ENCODE assay signal across 26 cellular contexts in genomic region chr21:18449586-18449985, GRCh38. TPM values are rescaled to one million over a fixed set of nuclear protein-coding genes. Genes with fewer than 3 reads are reported as not detected.
DNase-seq lines count a peak whose midpoint lies in the region; FAIRE-seq and TF ChIP-seq lines count a peak whose summit lies in the region.
"Had no signal": no experiment of that assay in that cellular context is flagged by ENCODE, and none has a peak within 500 bp of the region (broad histone marks: within the 10 kb centered on the region; RNA-seq: fewer than 3 reads in every experiment).

No MANE protein-coding gene starts in this region.

- no peak overlapping the region for H3K27ac Mint-ChIP-seq in MCF 10A (ENCODE audit: low read depth, unreplicated experiment)
- H3K27ac Mint-ChIP-seq: activated CD4-positive, alpha-beta T cell treated with anti-CD3 and anti-CD28 coated beads, Interleukin-2, amount 10 ng/mL, durations not matched to agents 7 days and 5 days; activated naive CD4-positive, alpha-beta T cell treated with anti-CD3 and anti-CD28 coated beads, Interleukin-2, amount 50 U/mL, for 24 hours; activated T-helper 1 cell treated with anti-CD3 and anti-CD28 coated beads, Interleukin-12 subunit alpha, Interleukin-12 subunit beta, Interleukin-2, Interleukin-4 antibody, amounts not matched to agents 30 ng/mL and 10 ng/mL and 1 ng/mL, durations not matched to agents 14 hours and 24 hours and 36 hours; CD4-positive, CD25-positive, alpha-beta regulatory T cell; naive thymus-derived CD8-positive, alpha-beta T cell; T-helper 2 cell treated with Interferon-gamma antibody and Interleukin-4, amounts not matched to agents 5 μg/mL and 100 μg/mL, for 36 hours had no signal

- no TSS peak for BruUV-seq in MCF 10A (replicated peaks; lab: Mats Ljungman, UMichigan)

- TF ChIP-seq CTCF in foreskin fibroblast (IDR thresholded peaks at IDR 0.05; ENCODE audit: low read depth, low read length): no peak
- TF ChIP-seq CTCF in MCF 10A (IDR thresholded peaks at IDR 0.05; ENCODE audit: unreplicated experiment): no peak

- no peaks in the 10 kb centered on the region for H3K36me3 Mint-ChIP-seq in MCF 10A (ENCODE audit: insufficient read depth, unreplicated experiment)
- H3K36me3 Mint-ChIP-seq: activated naive CD4-positive, alpha-beta T cell treated with anti-CD3 and anti-CD28 coated beads, Interleukin-2, amount 50 U/mL, for 24 hours; naive thymus-derived CD8-positive, alpha-beta T cell had no signal

- FAIRE-seq in H54 (lab: Jason Lieb, UNC): peak; percentile 30
- FAIRE-seq: GM19239 had no signal

- H3K4me3 Mint-ChIP-seq in MCF 10A (ENCODE audit: unreplicated experiment): no peak overlapping the region
- H3K4me3 Mint-ChIP-seq: activated CD4-positive, alpha-beta T cell treated with anti-CD3 and anti-CD28 coated beads, Interleukin-2, amount 10 ng/mL, durations not matched to agents 7 days and 5 days; activated naive CD4-positive, alpha-beta T cell treated with anti-CD3 and anti-CD28 coated beads, Interleukin-2, amount 50 U/mL, for 24 hours; activated T-helper 1 cell treated with anti-CD3 and anti-CD28 coated beads, Interleukin-12 subunit alpha, Interleukin-12 subunit beta, Interleukin-2, Interleukin-4 antibody, amounts not matched to agents 30 ng/mL and 10 ng/mL and 1 ng/mL, durations not matched to agents 14 hours and 24 hours and 36 hours; CD4-positive, CD25-positive, alpha-beta regulatory T cell; central memory CD8-positive, alpha-beta T cell; naive thymus-derived CD8-positive, alpha-beta T cell; T-helper 2 cell treated with Interferon-gamma antibody and Interleukin-4, amounts not matched to agents 5 μg/mL and 100 μg/mL, for 36 hours had no signal

- H3K9me3 Mint-ChIP-seq in MCF 10A (ENCODE audit: unreplicated experiment): no peaks in the 10 kb centered on the region

- POLR2A ChIA-PET in MCF 10A (lab: Yijun Ruan, JAX): interaction anchor here (0.6 to 0.9 kb wide), 2 partner anchors 18 to 153 kb away, joined by 3 to 4 read pairs; no protein-coding TSS in a partner anchor

- intact Hi-C loops in MCF 10A (cut with micrococcal nuclease): no loop called here

- CTCF ChIA-PET in MCF 10A (lab: Yijun Ruan, JAX): interaction anchor here (0.5 to 2.2 kb wide), 2 partner anchors 65 to 261 kb away, joined by 3 to 11 read pairs; no protein-coding TSS in a partner anchor

- no peaks in the 10 kb centered on the region for H3K27me3 Mint-ChIP-seq in MCF 10A (ENCODE audit: insufficient read depth, unreplicated experiment)
- H3K27me3 Mint-ChIP-seq: activated CD4-positive, alpha-beta T cell treated with anti-CD3 and anti-CD28 coated beads, Interleukin-2, amount 10 ng/mL, durations not matched to agents 7 days and 5 days; activated naive CD4-positive, alpha-beta T cell treated with anti-CD3 and anti-CD28 coated beads, Interleukin-2, amount 50 U/mL, for 24 hours; CD4-positive, CD25-positive, alpha-beta regulatory T cell; central memory CD8-positive, alpha-beta T cell; naive thymus-derived CD8-positive, alpha-beta T cell had no signal

- peaks cover 16% of the 10 kb centered on the region for H3K4me1 Mint-ChIP-seq in MCF 10A (ENCODE audit: insufficient read depth, unreplicated experiment)
- H3K4me1 Mint-ChIP-seq: activated naive CD4-positive, alpha-beta T cell treated with anti-CD3 and anti-CD28 coated beads, Interleukin-2, amount 50 U/mL, for 24 hours; CD4-positive, CD25-positive, alpha-beta regulatory T cell; central memory CD8-positive, alpha-beta T cell had no signal

- DNase-seq in H54 (ENCODE audit: insufficient read length, low spot score) (no peak), RKO (ENCODE audit: low spot score) (peak; percentile 1), foreskin fibroblast (peak; percentile 0 to 1), skeletal muscle cell (ENCODE audit: low read depth) (peak; percentile 60), cortex of kidney (lab: John Stamatoyannopoulos, UW) (no peak), NCI-H1092 (lab: John Stamatoyannopoulos, UW) (no peak), MCF 10A (ENCODE audit: unreplicated experiment) (no peak)
- DNase-seq in activated naive CD4-positive, alpha-beta T cell (lab: John Stamatoyannopoulos, UW): no peak
- DNase-seq: activated CD4-positive, alpha-beta T cell treated with anti-CD3 and anti-CD28 coated beads, Interleukin-2, amount 10 ng/mL, durations not matched to agents 7 days and 5 days; anterior cingulate cortex; CD4-positive, CD25-positive, alpha-beta regulatory T cell; naive thymus-derived CD8-positive, alpha-beta T cell; NCI-H146; NCI-H526; Right ventricle myocardium superior; stimulated activated CD4-positive, alpha-beta T cell treated with anti-CD3 and anti-CD28 coated beads, Interleukin-12 subunit alpha, Interleukin-12 subunit beta, amount 100 ng/mL, for 4 hours; stimulated activated CD4-positive, alpha-beta T cell treated with anti-CD3 and anti-CD28 coated beads, Interleukin-4, amount 100 ng/mL, for 4 hours; stimulated activated naive CD8-positive, alpha-beta T cell treated with anti-CD3 and anti-CD28 coated beads, Interleukin-15, Interleukin-2, amounts not matched to agents 100 U/mL and 50 U/mL, for 24 hours; WERI-Rb-1 had no signal

- no peak for TF ChIP-seq POLR2A in H54 (IDR thresholded peaks at IDR 0.05; ENCODE audit: low read depth, low read length)

- H3K4me3 ChIP-seq in foreskin fibroblast (ENCODE audit: low read depth in 1 of 2, low read length in 2 of 2) (no peak overlapping the region), skeletal muscle cell (ENCODE audit: low read depth, low read length) (no peak overlapping the region)
- H3K4me3 ChIP-seq: right atrium auricular region had no signal

RNA-seq across cellular contexts. Expression of gene TMPRSS15, which starts 46.0 kb away (rescaled TPM):
- total RNA-seq in MCF 10A (2022): 3.3 and 3.6 TPM in 2 replicates
- total RNA-seq: activated CD4-positive, alpha-beta T cell treated with anti-CD3 and anti-CD28 coated beads, Interleukin-2, amount 10 ng/mL, durations not matched to agents 7 days and 5 days; activated T-helper 1 cell treated with anti-CD3 and anti-CD28 coated beads, Interleukin-12 subunit alpha, Interleukin-12 subunit beta, Interleukin-2, Interleukin-4 antibody, amounts not matched to agents 30 ng/mL and 10 ng/mL and 1 ng/mL, durations not matched to agents 14 hours and 24 hours and 36 hours; CD4-positive, CD25-positive, alpha-beta regulatory T cell; dermis microvascular lymphatic vessel endothelial cell; naive thymus-derived CD8-positive, alpha-beta T cell; right atrium auricular region; Right ventricle myocardium superior had no signal

Comparison
In these comparisons a context has a peak if more than half of its experiments do, and no peak if none do; other contexts are left out.
1. DNase-seq: peak in RKO (single experiment), foreskin fibroblast (2 of 2) and skeletal muscle cell (single experiment); none in H54 (single experiment), cortex of kidney (single experiment), NCI-H1092 (single experiment), activated naive CD4-positive, alpha-beta T cell (0 of 4) and MCF 10A (single experiment).